ENCODE assay signal across 32 cellular contexts in the genomic region with DNA sequence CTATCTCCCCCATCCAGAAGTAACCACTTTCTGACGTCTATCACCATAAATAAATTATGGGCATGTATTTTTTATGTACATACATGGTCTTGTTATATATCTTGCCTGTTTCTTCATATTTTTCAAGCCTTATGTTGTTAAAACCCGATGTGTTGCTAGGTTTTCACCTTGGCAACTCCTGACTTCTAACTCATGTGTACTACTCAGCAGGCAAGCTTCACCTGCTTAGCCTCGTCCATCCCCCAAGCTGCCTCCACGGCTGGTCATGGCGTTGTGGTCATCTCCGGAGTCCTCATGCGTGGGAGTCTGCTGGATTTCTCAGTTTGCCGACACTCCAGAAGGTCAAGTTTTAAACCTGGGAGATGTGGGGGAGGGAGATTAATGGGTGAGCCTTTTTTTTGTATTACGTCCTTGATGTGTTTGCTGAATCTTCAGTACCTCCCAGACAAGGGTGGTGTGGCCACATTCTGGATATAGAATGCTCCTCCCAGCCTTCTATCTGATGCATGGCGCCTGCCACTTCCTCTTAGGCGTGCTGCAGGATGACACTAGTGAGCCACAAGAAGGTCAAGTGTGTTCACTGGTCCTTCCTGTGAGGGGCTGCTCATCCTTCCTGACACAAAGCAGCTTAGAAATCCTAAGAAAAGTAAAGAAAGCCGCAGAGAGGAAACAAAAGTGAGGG. TPM values are rescaled to one million over a fixed set of nuclear protein-coding genes. Genes with fewer than 3 reads are reported as not detected.
DNase-seq lines count a peak whose midpoint lies in the region; ATAC-seq and TF ChIP-seq lines count a peak whose summit lies in the region.
"Had no signal": no experiment of that assay in that cellular context is flagged by ENCODE, and none has a peak within 500 bp of the region (broad histone marks: within the 10 kb centered on the region; RNA-seq: fewer than 3 reads in every experiment).

No MANE protein-coding gene starts in this region.

- H3K4me1 ChIP-seq in BLaER1 (peaks cover 76% of the 10 kb centered on the region), Loucy (ENCODE audit: insufficient read depth, low read length, poor library complexity, severe bottlenecking) (peaks cover 13% of the 10 kb centered on the region), left lung (no peaks in the 10 kb centered on the region)
- H3K4me1 ChIP-seq: SJSA1, stomach, vagina had no signal

- H3K4me2 ChIP-seq in BLaER1 (peak overlapping the region; percentile 83), Loucy (ENCODE audit: low read depth, low read length, poor library complexity, severe bottlenecking) (peak overlapping the region; percentile 11)

- no peaks in the 10 kb centered on the region for H4K20me1 ChIP-seq in BLaER1
- H4K20me1 ChIP-seq in Loucy (ENCODE audit: insufficient read depth, low read length, poor library complexity, severe bottlenecking), result no peaks in the 10 kb centered on the region

- CTCF ChIA-PET in CD4-positive, alpha-beta T cell (lab: Charles Lee), result no interaction called here
- CTCF ChIA-PET in activated CD8-positive, alpha-beta T cell treated with anti-CD3 and anti-CD28 coated beads, Interleukin-2, amount 10 ng/mL, durations not matched to agents 7 days and 5 days (lab: Charles Lee), result interaction anchor here (1.2 kb wide), 1 partner anchor 51 kb away, joined by 3 read pairs; no protein-coding TSS in a partner anchor

- H3K9me3 Mint-ChIP-seq in CD4-positive, alpha-beta T cell, result no peaks in the 10 kb centered on the region
- H3K9me3 Mint-ChIP-seq in activated CD8-positive, alpha-beta T cell treated with anti-CD3 and anti-CD28 coated beads, Interleukin-2, amount 10 ng/mL, durations not matched to agents 7 days and 5 days (ENCODE audit: insufficient read depth), result no peaks in the 10 kb centered on the region
- H3K9me3 Mint-ChIP-seq: CD14-positive monocyte; naive thymus-derived CD8-positive, alpha-beta T cell had no signal

- H3K27ac ChIP-seq in BLaER1, result peak overlapping the region; percentile 63
- H3K27ac ChIP-seq in CD4-positive, alpha-beta T cell (ENCODE audit: low read depth, low read length), result no peak overlapping the region
- no peak overlapping the region for H3K27ac ChIP-seq in left lung
- H3K27ac ChIP-seq: dorsolateral prefrontal cortex, SJSA1, skin epidermis, stomach, thyroid gland, vagina, VCaP had no signal

- no peaks in the 10 kb centered on the region for H3F3A ChIP-seq in Loucy (ENCODE audit: low read depth)

- peak overlapping the region; percentile 15; the same call in 1 of the 2 replicates for H3K4me3 ChIP-seq in BLaER1
- H3K4me3 ChIP-seq in Loucy (ENCODE audit: low read length, poor library complexity, severe bottlenecking), result no peak overlapping the region
- H3K4me3 ChIP-seq in left lung, result no peak overlapping the region
- H3K4me3 ChIP-seq: dorsolateral prefrontal cortex, SJSA1, skin epidermis, stomach, thyroid gland, vagina had no signal

- DNase-seq in CD4-positive, alpha-beta T cell, result no peak
- peak; percentile 54 for DNase-seq in activated CD8-positive, alpha-beta T cell treated with anti-CD3 and anti-CD28 coated beads, Interleukin-2, amount 10 ng/mL, durations not matched to agents 7 days and 5 days
- DNase-seq in epidermal melanocyte (ENCODE audit: insufficient read length, low spot score) (no peak), left lung (no peak), NCI-H2029 treated with DMSO at 0.1 percent for 48 hours (lab: John Stamatoyannopoulos, UW) (no peak)
- DNase-seq: activated CD4-positive, alpha-beta T cell treated with anti-CD3 and anti-CD28 coated beads for 48 hours; activated effector memory CD4-positive, alpha-beta T cell treated with Interleukin-2 at 50 U/mL for 16 hours; cerebellar nuclear complex; dorsolateral prefrontal cortex; midbrain; naive thymus-derived CD8-positive, alpha-beta T cell; NCI-H2029; NCI-H226; NCI-H69; retina; stomach; thyroid gland had no signal

- H3K9me3 ChIP-seq in BLaER1, result no peaks in the 10 kb centered on the region
- H3K9me3 ChIP-seq in CD4-positive, alpha-beta T cell (ENCODE audit: control insufficient read depth, low read length), result no peaks in the 10 kb centered on the region
- no peaks in the 10 kb centered on the region for H3K9me3 ChIP-seq in Loucy (ENCODE audit: insufficient read depth, low read depth, low read length)
- H3K9me3 ChIP-seq in left lung, result no peaks in the 10 kb centered on the region
- H3K9me3 ChIP-seq: SJSA1, stomach, thyroid gland, vagina had no signal

- H3K27ac Mint-ChIP-seq in CD4-positive, alpha-beta T cell, result peak overlapping the region; percentile 5
- peak overlapping the region; percentile 82 for H3K27ac Mint-ChIP-seq in activated CD8-positive, alpha-beta T cell treated with anti-CD3 and anti-CD28 coated beads, Interleukin-2, amount 10 ng/mL, durations not matched to agents 7 days and 5 days
- H3K27ac Mint-ChIP-seq: CD14-positive monocyte had no signal

- peak; percentile 49 for ATAC-seq in CD4-positive, alpha-beta T cell (ENCODE audit: poor library complexity)
- ATAC-seq in activated CD8-positive, alpha-beta T cell treated with anti-CD3 and anti-CD28 coated beads, Interleukin-2, amount 10 ng/mL, durations not matched to agents 7 days and 5 days, result peak; percentile 73
- ATAC-seq in left lung, result no peak
- no peak for ATAC-seq in GM21723 (IDR thresholded peaks at IDR 0.05; ENCODE audit: unreplicated experiment)
- ATAC-seq: HepG2 had no signal

- H3K36me3 Mint-ChIP-seq in CD4-positive, alpha-beta T cell (ENCODE audit: low read depth), result no peaks in the 10 kb centered on the region
- no peaks in the 10 kb centered on the region for H3K36me3 Mint-ChIP-seq in activated CD8-positive, alpha-beta T cell treated with anti-CD3 and anti-CD28 coated beads, Interleukin-2, amount 10 ng/mL, durations not matched to agents 7 days and 5 days (ENCODE audit: low read depth)
- H3K36me3 Mint-ChIP-seq: brain; CD14-positive monocyte; naive thymus-derived CD8-positive, alpha-beta T cell had no signal

- no peaks in the 10 kb centered on the region for H3K36me3 ChIP-seq in BLaER1
- H3K36me3 ChIP-seq in Loucy (ENCODE audit: insufficient read depth, low read length), result no peaks in the 10 kb centered on the region
- no peaks in the 10 kb centered on the region for H3K36me3 ChIP-seq in left lung
- H3K36me3 ChIP-seq: SJSA1, stomach, thyroid gland, vagina had no signal

- no peaks in the 10 kb centered on the region for H3K9me2 ChIP-seq in Loucy (replicated peaks; ENCODE audit: low read depth, low read length)

- TF ChIP-seq CTCF in CD4-positive, alpha-beta T cell (IDR thresholded peaks at IDR 0.05), result no peak
- no peak for TF ChIP-seq CTCF in Loucy (conservative IDR thresholded peaks at IDR 0.05; ENCODE audit: low read length)
- TF ChIP-seq CTCF in left lung (IDR thresholded peaks at IDR 0.05), result no peak

- H3K4me1 Mint-ChIP-seq in CD4-positive, alpha-beta T cell (ENCODE audit: low read depth), result peaks cover 33% of the 10 kb centered on the region
- H3K4me1 Mint-ChIP-seq in activated CD8-positive, alpha-beta T cell treated with anti-CD3 and anti-CD28 coated beads, Interleukin-2, amount 10 ng/mL, durations not matched to agents 7 days and 5 days (ENCODE audit: low read depth), result peaks cover 54% of the 10 kb centered on the region

- H3K79me2 ChIP-seq in Loucy (ENCODE audit: insufficient read depth, low read length), result no peaks in the 10 kb centered on the region

- H3K4me3 Mint-ChIP-seq in CD4-positive, alpha-beta T cell, result no peak overlapping the region
- peak overlapping the region; percentile 15 for H3K4me3 Mint-ChIP-seq in activated CD8-positive, alpha-beta T cell treated with anti-CD3 and anti-CD28 coated beads, Interleukin-2, amount 10 ng/mL, durations not matched to agents 7 days and 5 days
- H3K4me3 Mint-ChIP-seq: brain, CD14-positive monocyte had no signal

- POLR2A ChIA-PET in CD4-positive, alpha-beta T cell (lab: Charles Lee), result interaction anchor here (0.7 kb wide), 1 partner anchor 20 kb away, joined by 3 read pairs; no protein-coding TSS in a partner anchor
- POLR2A ChIA-PET in activated CD8-positive, alpha-beta T cell treated with anti-CD3 and anti-CD28 coated beads, Interleukin-2, amount 10 ng/mL, durations not matched to agents 7 days and 5 days (lab: Charles Lee), result interaction anchor here (0.6 kb wide), 1 partner anchor 443 kb away, joined by 3 read pairs; no protein-coding TSS in a partner anchor

- peak overlapping the region; percentile 56; the same call in 1 of the 2 replicates for H3K9ac ChIP-seq in BLaER1
- no peak overlapping the region for H3K9ac ChIP-seq in Loucy (ENCODE audit: low read depth, low read length, poor library complexity, severe bottlenecking)

- no peak overlapping the region for H2AFZ ChIP-seq in Loucy (ENCODE audit: low read length)

- no peaks in the 10 kb centered on the region for H3K27me3 ChIP-seq in BLaER1
- H3K27me3 ChIP-seq in CD4-positive, alpha-beta T cell (ENCODE audit: control insufficient read depth, insufficient read depth, low read length), result no peaks in the 10 kb centered on the region
- H3K27me3 ChIP-seq in Loucy (ENCODE audit: insufficient read depth, low read length, poor library complexity, severe bottlenecking), result no peaks in the 10 kb centered on the region
- peaks cover 0 to 57% of the 10 kb centered on the region in 2 donors for H3K27me3 ChIP-seq in left lung
- H3K27me3 ChIP-seq: thyroid gland, vagina had no signal

- intact Hi-C loops in CD4-positive, alpha-beta T cell (cut with DNase I, micrococcal nuclease), result no loop called here
- intact Hi-C loops in left lung (cut with DNase I), result no loop called here

- no peaks in the 10 kb centered on the region for H3K27me3 Mint-ChIP-seq in CD4-positive, alpha-beta T cell
- no peaks in the 10 kb centered on the region for H3K27me3 Mint-ChIP-seq in activated CD8-positive, alpha-beta T cell treated with anti-CD3 and anti-CD28 coated beads, Interleukin-2, amount 10 ng/mL, durations not matched to agents 7 days and 5 days (ENCODE audit: low read depth)

RNA-seq across cellular contexts. Expression of a gene that starts 26.6 kb away (rescaled TPM):
- total RNA-seq in CD4-positive, alpha-beta T cell, result 1 to 10 TPM; 1.0 to 1.4 TPM
- total RNA-seq in activated CD8-positive, alpha-beta T cell treated with anti-CD3 and anti-CD28 coated beads, Interleukin-2, amount 10 ng/mL, durations not matched to agents 7 days and 5 days, result not detected
- not detected for total RNA-seq in left lung
- total RNA-seq: endothelial cell of umbilical vein; glomerular endothelial cell; HepG2; naive thymus-derived CD8-positive, alpha-beta T cell; osteoblast; RPMI7951; SJSA1; T-helper 1 cell treated with Interleukin-12 subunit alpha and Interleukin-12 subunit beta and Interleukin-4 antibody, amounts not matched to agents 30 ng/mL and 1 ng/mL, for 36 hours had no signal

Comparison
In these comparisons a context has a peak if more than half of its experiments do, and no peak if none do; other contexts are left out.
1. ATAC-seq: peak in CD4-positive, alpha-beta T cell (single experiment) and activated CD8-positive, alpha-beta T cell treated with anti-CD3 and anti-CD28 coated beads, Interleukin-2, amount 10 ng/mL, durations not matched to agents 7 days and 5 days (single experiment); none in left lung (single experiment) and GM21723 (single experiment).